23 cellular contexts compared by ENCODE assay signal in the genomic region with DNA sequence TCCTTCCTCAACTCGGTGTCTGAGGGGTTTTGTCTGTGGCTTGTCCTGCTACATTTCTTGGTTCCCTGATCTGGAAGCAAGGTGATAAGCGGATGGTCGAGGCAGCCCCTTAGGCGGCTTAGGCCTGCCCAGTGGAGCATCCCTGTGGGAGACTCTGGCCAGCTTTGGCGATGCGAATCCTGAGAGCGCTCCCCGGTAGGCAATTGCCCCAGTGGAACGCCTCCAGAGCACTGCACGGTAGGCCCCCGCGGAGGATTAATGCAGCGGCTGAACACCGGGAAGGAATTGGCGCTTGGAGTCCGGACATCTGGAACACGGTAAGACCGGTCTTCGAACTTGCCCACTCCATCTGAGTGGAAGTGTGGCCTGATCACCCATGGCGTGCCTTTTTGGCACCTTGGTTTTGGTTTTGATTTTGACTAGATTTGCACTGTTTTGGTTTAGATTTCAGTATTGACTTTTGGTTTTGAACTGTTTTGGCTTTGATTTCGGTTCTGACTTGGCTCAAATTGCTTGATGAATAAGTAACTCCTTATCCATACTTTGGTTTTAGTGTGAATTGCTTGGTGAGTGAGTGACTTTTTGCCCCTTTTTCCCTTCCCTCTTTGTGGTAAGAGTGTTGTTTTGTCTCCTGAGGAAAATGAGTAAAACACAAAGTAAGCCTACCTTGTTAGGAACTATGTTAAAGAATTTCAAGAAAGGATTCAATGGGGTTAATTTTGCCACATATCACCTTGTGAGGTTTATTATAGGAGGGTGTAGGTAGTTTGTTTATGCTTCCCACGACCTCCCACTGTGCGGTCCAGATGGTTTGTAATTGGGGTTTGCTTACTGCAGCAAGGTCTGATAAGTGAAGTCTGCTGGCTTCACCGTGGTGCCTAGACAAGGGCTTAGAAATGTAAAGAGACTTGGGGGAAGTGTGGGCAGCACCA. TPM values are rescaled to one million over a fixed set of nuclear protein-coding genes. Genes with fewer than 3 reads are reported as not detected.
"Had no signal": no experiment of that assay in that cellular context is flagged by ENCODE, and none has a peak within 500 bp of the region (broad histone marks: within the 10 kb centered on the region; RNA-seq: fewer than 3 reads in every experiment).

No MANE protein-coding gene starts in this region.

- H3K27ac Mint-ChIP-seq: activated CD4-positive, alpha-beta memory T cell treated with anti-CD3 and anti-CD28 coated beads, Interleukin-2, amount 10 ng/mL, durations not matched to agents 7 days and 5 days; activated CD4-positive, alpha-beta T cell treated with anti-CD3 and anti-CD28 coated beads, Interleukin-2, amount 10 ng/mL, durations not matched to agents 7 days and 5 days; activated naive CD4-positive, alpha-beta T cell treated with anti-CD3 and anti-CD28 coated beads, Interleukin-2, amount 50 U/mL, for 72 hours; dendritic cell treated with granulocyte-macrophage colony-stimulating factor and Interleukin-4, amounts not matched to agents 40 ng/mL and 50 ng/mL, for 4 days; neural progenitor cell had no signal

- ATAC-seq: heart right ventricle; left lung; lower lobe of right lung; naive thymus-derived CD8-positive, alpha-beta T cell; upper lobe of right lung had no signal

- H3K4me1 Mint-ChIP-seq: neural progenitor cell had no signal

- H3K4me3 Mint-ChIP-seq: activated CD4-positive, alpha-beta memory T cell treated with anti-CD3 and anti-CD28 coated beads, Interleukin-2, amount 10 ng/mL, durations not matched to agents 7 days and 5 days; activated CD4-positive, alpha-beta T cell treated with anti-CD3 and anti-CD28 coated beads, Interleukin-2, amount 10 ng/mL, durations not matched to agents 7 days and 5 days; dendritic cell treated with granulocyte-macrophage colony-stimulating factor and Interleukin-4, amounts not matched to agents 40 ng/mL and 50 ng/mL, for 4 days; neural progenitor cell had no signal

- DNase-seq: activated CD4-positive, alpha-beta memory T cell treated with anti-CD3 and anti-CD28 coated beads, Interleukin-2, amount 10 ng/mL, durations not matched to agents 7 days and 5 days; activated CD4-positive, alpha-beta T cell treated with anti-CD3 and anti-CD28 coated beads, Interleukin-2, amount 10 ng/mL, durations not matched to agents 7 days and 5 days; activated CD4-positive, CD25-positive, alpha-beta regulatory T cell; activated gamma-delta T cell treated with Interleukin-2 at 50 U/mL for 16 hours; central memory CD4-positive, alpha-beta T cell; effector CD8-positive, alpha-beta T cell; esophagus squamous epithelium; foreskin melanocyte; heart right ventricle; kidney glomerular epithelial cell; left lung; lower lobe of right lung; mesenchymal stem cell; naive thymus-derived CD8-positive, alpha-beta T cell; stimulated activated CD4-positive, alpha-beta T cell treated with anti-CD3 and anti-CD28 coated beads, Interleukin-1b, Interleukin-23, amount 100 ng/mL, for 48 hours; stimulated activated CD4-positive, alpha-beta T cell treated with anti-CD3 and anti-CD28 coated beads, Interleukin-4, amount 100 ng/mL, for 4 hours; stimulated activated naive CD4-positive, alpha-beta T cell; tibial artery; upper lobe of right lung had no signal

- FAIRE-seq: endometrium had no signal

RNA-seq across cellular contexts. Expression of gene GPR156, which starts 27.1 kb away (rescaled TPM):
- total RNA-seq: activated CD4-positive, alpha-beta memory T cell treated with anti-CD3 and anti-CD28 coated beads, Interleukin-2, amount 10 ng/mL, durations not matched to agents 7 days and 5 days; activated naive CD4-positive, alpha-beta T cell treated with anti-CD3 and anti-CD28 coated beads, Interleukin-2, amount 50 U/mL, for 72 hours; naive thymus-derived CD8-positive, alpha-beta T cell had no signal
